28 cellular contexts compared by ENCODE assay signal in genomic region chr1:180043785-180044184, GRCh38.
"Had no signal": no experiment of that assay in that cellular context is flagged by ENCODE, and none has a peak within 500 bp of the region (broad histone marks: within the 10 kb centered on the region; RNA-seq: fewer than 3 reads in every experiment).

No MANE protein-coding gene starts in this region.

- H3K4me1 Mint-ChIP-seq: nephron had no signal

- H3K4me2 ChIP-seq: smooth muscle cell had no signal

- H3K27me3 ChIP-seq: colonic mucosa, neutrophil, pancreas, suprapubic skin, tibial artery had no signal

- H3K4me3 ChIP-seq: colonic mucosa, pancreas, prostate gland, smooth muscle cell, suprapubic skin, tibial artery had no signal

- H3K27ac ChIP-seq: colonic mucosa, neutrophil, pancreas, prostate gland, suprapubic skin, tibial artery, VCaP had no signal

- FAIRE-seq: bronchial epithelial cell, endothelial cell of umbilical vein, keratinocyte, pancreas had no signal

- H3K4me1 ChIP-seq: colonic mucosa, pancreas, prostate gland, suprapubic skin, tibial artery had no signal

- H3K27ac Mint-ChIP-seq: activated naive CD4-positive, alpha-beta T cell treated with anti-CD3 and anti-CD28 coated beads, Interleukin-2, amount 50 U/mL, for 72 hours; nephron had no signal

- H3K4me3 Mint-ChIP-seq: nephron had no signal

- DNase-seq: activated CD4-positive, alpha-beta T cell treated with anti-CD3 and anti-CD28 coated beads for 4 hours; activated CD4-positive, alpha-beta T cell treated with anti-CD3 and anti-CD28 coated beads, Interleukin-2, amount 50 U/mL, for 4 hours; activated gamma-delta T cell treated with Interleukin-2 at 50 U/mL for 16 hours; activated T-cell treated with anti-CD3 and anti-CD28 coated beads for 4 hours; colonic mucosa; effector CD8-positive, alpha-beta T cell; head of caudate nucleus; hippocampal formation; left cardiac atrium; left ventricle myocardium superior; pancreas; retina; stimulated activated CD4-positive, alpha-beta T cell treated with anti-CD3 and anti-CD28 coated beads, Interleukin-1b, Interleukin-23, amount 100 ng/mL, for 48 hours; stimulated activated naive CD4-positive, alpha-beta T cell; T-helper 1 cell; tibial artery had no signal

- ATAC-seq: activated naive CD4-positive, alpha-beta T cell treated with anti-CD3 and anti-CD28 coated beads, Interleukin-2, amount 50 U/mL, for 72 hours; esophagus mucosa; left cardiac atrium; left ventricle myocardium superior; pancreas; sciatic nerve had no signal

- H3K9me3 Mint-ChIP-seq: activated naive CD4-positive, alpha-beta T cell treated with anti-CD3 and anti-CD28 coated beads, Interleukin-2, amount 50 U/mL, for 72 hours; nephron had no signal

- H3K9me3 ChIP-seq: colonic mucosa, neutrophil, pancreas, prostate gland, suprapubic skin, tibial artery had no signal
